Comparison of ENCODE assay signal across 1 cellular context in the genomic region with DNA sequence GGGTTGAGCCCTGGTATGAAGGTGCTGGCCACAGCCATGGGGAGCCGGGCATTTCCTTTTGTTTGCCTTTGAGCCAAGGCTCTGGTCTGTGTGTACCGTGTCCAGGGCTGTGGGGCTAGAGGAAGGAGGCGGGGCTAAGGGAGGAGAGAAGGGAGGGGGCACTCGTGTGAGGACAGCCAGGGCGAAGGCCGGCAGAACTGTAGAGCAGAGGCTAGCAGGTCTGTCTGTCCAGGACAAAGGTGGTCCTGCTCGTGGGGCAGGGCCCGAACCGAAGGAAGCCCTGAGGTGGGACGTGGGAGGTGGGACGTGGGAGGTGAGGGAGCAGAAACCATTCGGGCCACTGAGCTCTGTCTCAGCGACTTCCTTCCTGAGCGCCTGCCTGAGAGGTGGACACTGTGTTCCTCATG.
TF ChIP-seq lines count a peak whose summit lies in the region.

No MANE protein-coding gene starts in this region.

TF ChIP-seq in endothelial cell of umbilical vein, 7 proteins besides CTCF, POLR2A, EP300 and RAD21:
- TF ChIP-seq POLR2AphosphoS5 (IDR thresholded peaks at IDR 0.05; ENCODE audit: insufficient read depth, low read depth, low read length) (no peak), MYC (IDR thresholded peaks at IDR 0.05; ENCODE audit: low read depth, low read length) (no peak), FOS (IDR thresholded peaks at IDR 0.05; ENCODE audit: borderline replicate concordance, insufficient read depth, low read length) (no peak), GATA2 (IDR thresholded peaks at IDR 0.05; ENCODE audit: insufficient read depth, insufficient read length, low read depth, low read length) (no peak), EZH2 (IDR thresholded peaks at IDR 0.05; ENCODE audit: borderline replicate concordance, low read depth, low read length, severe bottlenecking) (no peak), JUN (IDR thresholded peaks at IDR 0.05; ENCODE audit: borderline replicate concordance, insufficient read depth, insufficient read length, low read depth) (no peak)
- TF ChIP-seq, protein P1, sequence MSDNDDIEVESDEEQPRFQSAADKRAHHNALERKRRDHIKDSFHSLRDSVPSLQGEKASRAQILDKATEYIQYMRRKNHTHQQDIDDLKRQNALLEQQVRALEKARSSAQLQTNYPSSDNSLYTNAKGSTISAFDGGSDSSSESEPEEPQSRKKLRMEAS (IDR thresholded peaks at IDR 0.05; ENCODE audit: insufficient read depth, insufficient read length), result no peak
